8 cellular contexts compared by ENCODE assay signal in the genomic region with DNA sequence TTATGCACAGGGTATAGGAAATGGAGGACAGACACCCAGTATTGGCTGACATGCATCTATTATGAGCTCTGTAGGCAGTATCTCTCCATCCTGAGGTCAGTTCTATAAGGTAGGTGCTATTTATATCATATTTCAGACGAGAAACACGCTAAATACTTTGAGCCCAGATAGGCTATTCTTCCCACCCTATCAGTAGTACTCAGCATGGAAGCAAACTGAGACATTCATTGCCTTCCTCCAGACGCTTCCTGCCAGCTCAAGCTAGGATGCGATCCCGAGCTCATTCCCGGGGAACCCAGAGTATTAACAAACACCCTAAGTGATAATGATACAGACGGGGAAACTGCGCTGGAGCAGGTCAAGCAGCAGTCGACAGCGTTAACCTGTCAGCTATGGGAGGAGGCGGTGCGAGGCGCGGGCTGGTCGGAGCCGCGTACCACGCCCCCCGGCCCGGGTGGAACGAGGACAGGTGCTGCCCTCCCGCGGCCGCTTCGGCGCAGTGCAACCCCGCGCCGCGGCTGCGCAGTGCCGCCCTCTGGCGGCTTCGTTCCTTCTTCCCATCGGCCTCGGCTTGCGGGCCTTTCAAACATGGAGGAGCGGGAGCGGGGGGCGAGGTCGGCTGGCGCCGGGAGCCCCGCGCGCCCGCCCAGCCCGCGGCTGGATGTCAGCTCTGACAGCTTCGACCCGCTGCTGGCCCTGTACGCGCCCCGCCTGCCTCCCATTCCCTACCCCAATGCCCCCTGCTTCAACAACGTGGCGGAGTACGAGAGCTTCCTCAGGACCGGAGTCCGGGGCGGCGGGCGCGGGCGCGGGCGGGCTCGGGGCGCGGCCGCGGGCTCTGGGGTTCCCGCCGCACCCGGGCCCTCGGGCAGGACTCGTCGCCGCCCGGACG. TPM values are rescaled to one million over a fixed set of nuclear protein-coding genes. Genes with fewer than 3 reads are reported as not detected.
DNase-seq lines count a peak whose midpoint lies in the region; ATAC-seq, FAIRE-seq and TF ChIP-seq lines count a peak whose summit lies in the region.

A gene (plus strand): TSS at position 550 of the 892 bp plus-strand sequence. CDS start 39 bp downstream, at position 589.

- H3K27ac Mint-ChIP-seq in activated CD4-positive, alpha-beta T cell treated with anti-CD3 and anti-CD28 coated beads, Interleukin-2, amount 10 ng/mL, durations not matched to agents 24 days and 14 days, result peak within 1 kb of the TSS; percentile 91

- peaks cover 22% of the 10 kb centered on the region for H3K36me3 Mint-ChIP-seq in activated CD4-positive, alpha-beta T cell treated with anti-CD3 and anti-CD28 coated beads, Interleukin-2, amount 10 ng/mL, durations not matched to agents 24 days and 14 days (ENCODE audit: low read depth)

- peak; percentile 92 for ATAC-seq in HG03439 (IDR thresholded peaks at IDR 0.05; ENCODE audit: unreplicated experiment)

- H3K36me3 ChIP-seq in liver (ENCODE audit: control insufficient read depth in 4 of 4, insufficient read depth in 3 of 4, low read depth in 1 of 4, low read length in 3 of 4), result peaks cover 2 to 4% (median 3%) of the 10 kb centered on the region in 4 donors

- TF ChIP-seq RAD21 in liver (IDR thresholded peaks at IDR 0.05), result peak; percentile 75 to 85

- WGBS in liver, result under 1% methylated on average over 80 of the region's 80 CpGs

- peak; percentile 88 for FAIRE-seq in GM19239 (lab: Jason Lieb, UNC)

- H3K9me3 Mint-ChIP-seq in activated CD4-positive, alpha-beta T cell treated with anti-CD3 and anti-CD28 coated beads, Interleukin-2, amount 10 ng/mL, durations not matched to agents 24 days and 14 days, result no peaks in the 10 kb centered on the region

- H3K4me3 Mint-ChIP-seq in activated CD4-positive, alpha-beta T cell treated with anti-CD3 and anti-CD28 coated beads, Interleukin-2, amount 10 ng/mL, durations not matched to agents 24 days and 14 days, result peak within 1 kb of the TSS; percentile 98

- H3K4me1 Mint-ChIP-seq in activated CD4-positive, alpha-beta T cell treated with anti-CD3 and anti-CD28 coated beads, Interleukin-2, amount 10 ng/mL, durations not matched to agents 24 days and 14 days, result peaks cover 33% of the 10 kb centered on the region

- TF ChIP-seq CTCF in C4-2B (conservative IDR thresholded peaks at IDR 0.05) (peak; percentile 100), liver (IDR thresholded peaks at IDR 0.05; ENCODE audit: low read depth, low read length, missing input control) (peak; percentile 100)

- peak; percentile 97 for DNase-seq in GM19239 (ENCODE audit: insufficient read length, low spot score)
- peak; percentile 59 for DNase-seq in NCI-H510A (lab: John Stamatoyannopoulos, UW)
- DNase-seq in activated CD4-positive, alpha-beta T cell treated with anti-CD3 and anti-CD28 coated beads, Interleukin-2, amount 10 ng/mL, durations not matched to agents 24 days and 14 days, result peak; percentile 98
- DNase-seq in cortex of kidney (lab: John Stamatoyannopoulos, UW), result peak; percentile 18
- peak; percentile 91 for DNase-seq in stimulated activated CD4-positive, alpha-beta T cell treated with anti-CD3 and anti-CD28 coated beads, Interleukin-4, amount 100 ng/mL, for 1 hour

- H3K4me1 ChIP-seq in liver (ENCODE audit: control insufficient read depth in 4 of 4, insufficient read depth in 4 of 4, low read length in 3 of 4), result peaks cover 0 to 15% (median 13%) of the 10 kb centered on the region in 4 donors

- peak within 1 kb of the TSS; percentile 72 for H3K27ac ChIP-seq in C4-2B
- H3K27ac ChIP-seq in liver (ENCODE audit: low read depth in 1 of 2, low read length in 2 of 2), result no peak within 1 kb of the TSS

- peak within 1 kb of the TSS; percentile 44 to 94 (median 80) for H3K4me3 ChIP-seq in liver (ENCODE audit: low read depth in 1 of 3, low read length in 3 of 3)

- H3K9ac ChIP-seq in liver (ENCODE audit: low read depth in 1 of 2, low read length in 2 of 2), result peak within 1 kb of the TSS; percentile 12 to 72

- intact Hi-C loops in activated CD4-positive, alpha-beta T cell treated with anti-CD3 and anti-CD28 coated beads, Interleukin-2, amount 10 ng/mL, durations not matched to agents 24 days and 14 days (cut with micrococcal nuclease), result loop anchor here (1.0 to 5.0 kb wide), 6 partner anchors 12 to 415 kb away; a partner anchor contains a TSS

- H3K27me3 ChIP-seq in liver (ENCODE audit: control insufficient read depth in 4 of 4, insufficient read depth in 4 of 4, low read length in 3 of 4), result no peaks in the 10 kb centered on the region

- H3K27me3 Mint-ChIP-seq in activated CD4-positive, alpha-beta T cell treated with anti-CD3 and anti-CD28 coated beads, Interleukin-2, amount 10 ng/mL, durations not matched to agents 24 days and 14 days, result no peaks in the 10 kb centered on the region

- no peaks in the 10 kb centered on the region for H3K9me3 ChIP-seq in liver (ENCODE audit: control insufficient read depth in 4 of 4, low read length in 3 of 4)

TF ChIP-seq in liver, 16 proteins besides CTCF, POLR2A, EP300 and RAD21:
- TF ChIP-seq HNF4G (IDR thresholded peaks at IDR 0.05) (no peak), YY1 (IDR thresholded peaks at IDR 0.05) (peak; percentile 67)

RNA-seq across cellular contexts. Expression of the gene that starts here (rescaled TPM):
- 8.6 and 9.2 TPM in 2 replicates for total RNA-seq in activated CD4-positive, alpha-beta T cell treated with anti-CD3 and anti-CD28 coated beads, Interleukin-2, amount 10 ng/mL, durations not matched to agents 24 days and 14 days
- total RNA-seq in liver, result 1 to 10 TPM; 1.8 to 4.0 TPM
- under 1 TPM; 0.42 to 0.51 TPM for polyA plus RNA-seq in liver

Comparison
In these comparisons a context has a peak if more than half of its experiments do, and no peak if none do; other contexts are left out.
1. DNase-seq: peak in every context shown above with its lines; median percentile 98 in activated CD4-positive, alpha-beta T cell treated with anti-CD3 and anti-CD28 coated beads, Interleukin-2, amount 10 ng/mL, durations not matched to agents 24 days and 14 days; 97 in GM19239; 91 in stimulated activated CD4-positive, alpha-beta T cell treated with anti-CD3 and anti-CD28 coated beads, Interleukin-4, amount 100 ng/mL, for 1 hour; 59 in NCI-H510A; 18 in cortex of kidney.